Comparison of ENCODE assay signal across 28 cellular contexts in the genomic region with DNA sequence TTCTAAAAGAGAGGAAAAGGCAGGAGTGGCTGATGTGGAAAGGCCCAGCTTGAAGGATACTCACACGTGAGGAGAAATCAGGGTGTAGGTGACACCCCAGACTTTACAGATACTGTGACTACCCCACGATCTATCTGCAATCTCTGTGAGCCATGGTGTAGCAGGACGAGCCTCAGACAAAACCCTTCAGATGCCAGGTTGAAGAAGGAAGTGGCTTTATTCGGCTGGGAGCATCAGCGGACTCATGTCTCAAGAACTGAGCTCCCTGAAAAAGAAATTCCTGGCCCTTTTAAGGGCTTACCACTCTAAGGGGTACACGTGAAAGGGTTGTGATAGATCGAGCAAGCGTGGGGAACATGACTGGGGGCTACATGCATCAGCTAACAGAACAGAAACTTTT. TPM values are rescaled to one million over a fixed set of nuclear protein-coding genes. Genes with fewer than 3 reads are reported as not detected.
"Had no signal": no experiment of that assay in that cellular context is flagged by ENCODE, and none has a peak within 500 bp of the region (broad histone marks: within the 10 kb centered on the region; RNA-seq: fewer than 3 reads in every experiment).

No MANE protein-coding gene starts in this region.

- FAIRE-seq: TTC549 had no signal

- H3K4me2 ChIP-seq: SK-N-SH had no signal

- DNase-seq: activated CD4-positive, alpha-beta T cell treated with anti-CD3 and anti-CD28 coated beads, Interleukin-2, amount 10 ng/mL, durations not matched to agents 24 days and 14 days; activated CD4-positive, alpha-beta T cell treated with anti-CD3 and anti-CD28 coated beads, Interleukin-2, amount 50 U/mL, for 4 hours; activated CD8-positive, alpha-beta memory T cell treated with anti-CD3 and anti-CD28 coated beads, Interleukin-2, amount 50 U/mL, for 4 hours; activated CD8-positive, alpha-beta T cell treated with anti-CD3 and anti-CD28 coated beads for 36 hours; activated effector memory CD4-positive, alpha-beta T cell treated with Interleukin-2 at 50 U/mL for 16 hours; activated naive CD4-positive, alpha-beta T cell; activated naive CD4-positive, alpha-beta T cell treated with anti-CD3 and anti-CD28 coated beads, Interleukin-2, amount 50 U/mL, for 16 hours; activated naive CD8-positive, alpha-beta T cell treated with anti-CD3 and anti-CD28 coated beads for 36 hours; amniotic stem cell; Kasumi-1; KG1; MG63; NCI-H1048; NCI-H1105 treated with DMSO at 0.1 percent for 48 hours; NCI-H1436; NCI-H1694; NCI-H2029; NCI-H345; NCI-H524 treated with DMSO at 0.1 percent for 48 hours; RPMI8226; SHP77 treated with DMSO at 0.1 percent for 48 hours; SK-N-SH had no signal

- ATAC-seq: activated CD8-positive, alpha-beta T cell treated with anti-CD3 and anti-CD28 coated beads for 36 hours; Panc1 had no signal

- H3K4me3 ChIP-seq: ascending aorta, cardiac muscle cell, MG63, SJSA1 had no signal

- H3K27ac ChIP-seq: ascending aorta, cardiac muscle cell, SJSA1 had no signal

- H3K27me3 ChIP-seq: ascending aorta had no signal

- H3K9ac ChIP-seq: SK-N-SH had no signal

- H3K36me3 ChIP-seq: ascending aorta, cardiac muscle cell, MG63, SJSA1 had no signal

- H3K9me3 ChIP-seq: ascending aorta, SJSA1, SK-N-SH had no signal

RNA-seq across cellular contexts. Expression of a gene that starts 4.7 kb away (rescaled TPM):
- total RNA-seq: activated CD4-positive, alpha-beta T cell treated with anti-CD3 and anti-CD28 coated beads, Interleukin-2, amount 10 ng/mL, durations not matched to agents 24 days and 14 days; activated CD8-positive, alpha-beta T cell treated with anti-CD3 and anti-CD28 coated beads for 36 hours; activated naive CD8-positive, alpha-beta T cell treated with anti-CD3 and anti-CD28 coated beads for 36 hours; NCI-H460; SJSA1 had no signal
- polyA plus RNA-seq: cardiac muscle cell had no signal
